In genomic region chr4:76904646-76905190, GRCh38 we compare ENCODE assay signal across 17 cellular contexts. TPM values are rescaled to one million over a fixed set of nuclear protein-coding genes. Genes with fewer than 3 reads are reported as not detected.
"Had no signal": no experiment of that assay in that cellular context is flagged by ENCODE, and none has a peak within 500 bp of the region (broad histone marks: within the 10 kb centered on the region; RNA-seq: fewer than 3 reads in every experiment).

No MANE protein-coding gene starts in this region.

- H3K9me3 Mint-ChIP-seq: activated naive CD4-positive, alpha-beta T cell treated with anti-CD3 and anti-CD28 coated beads, Interleukin-2, amount 50 U/mL, for 24 hours; dendritic cell treated with granulocyte-macrophage colony-stimulating factor and Interleukin-4, amounts not matched to agents 40 ng/mL and 50 ng/mL, for 4 days had no signal

- H3K36me3 Mint-ChIP-seq: activated naive CD4-positive, alpha-beta T cell treated with anti-CD3 and anti-CD28 coated beads, Interleukin-2, amount 50 U/mL, for 24 hours had no signal

- H3K4me1 Mint-ChIP-seq: activated naive CD4-positive, alpha-beta T cell treated with anti-CD3 and anti-CD28 coated beads, Interleukin-2, amount 50 U/mL, for 24 hours; naive thymus-derived CD8-positive, alpha-beta T cell had no signal

- H3K36me3 ChIP-seq: ascending aorta, left ventricle myocardium inferior, neutrophil, sigmoid colon, spleen, thyroid gland had no signal

- H3K4me1 ChIP-seq: ascending aorta, left ventricle myocardium inferior, spleen, thyroid gland had no signal

- DNase-seq: activated CD4-positive, alpha-beta T cell treated with anti-CD3 and anti-CD28 coated beads for 1 hour; activated CD4-positive, alpha-beta T cell treated with anti-CD3 and anti-CD28 coated beads, Interleukin-2, amount 50 U/mL, for 48 hours; activated gamma-delta T cell; effector CD8-positive, alpha-beta T cell; hippocampal formation; left ventricle myocardium inferior; naive thymus-derived CD8-positive, alpha-beta T cell; sigmoid colon; spleen; stimulated activated naive CD4-positive, alpha-beta T cell; T-helper 2 cell; thyroid gland had no signal

- H3K27ac Mint-ChIP-seq: activated naive CD4-positive, alpha-beta T cell treated with anti-CD3 and anti-CD28 coated beads, Interleukin-2, amount 50 U/mL, for 24 hours; dendritic cell treated with granulocyte-macrophage colony-stimulating factor and Interleukin-4, amounts not matched to agents 40 ng/mL and 50 ng/mL, for 4 days; naive thymus-derived CD8-positive, alpha-beta T cell had no signal

- H3K4me3 ChIP-seq: ascending aorta, left ventricle myocardium inferior, sigmoid colon, spleen, thyroid gland had no signal

- H3K27me3 ChIP-seq: ascending aorta, sigmoid colon, thyroid gland had no signal

- H3K27ac ChIP-seq: ascending aorta, left ventricle myocardium inferior, neutrophil, sigmoid colon, spleen, thyroid gland, VCaP had no signal

- H3K4me3 Mint-ChIP-seq: activated naive CD4-positive, alpha-beta T cell treated with anti-CD3 and anti-CD28 coated beads, Interleukin-2, amount 50 U/mL, for 24 hours; dendritic cell treated with granulocyte-macrophage colony-stimulating factor and Interleukin-4, amounts not matched to agents 40 ng/mL and 50 ng/mL, for 4 days; naive thymus-derived CD8-positive, alpha-beta T cell had no signal

- ATAC-seq: naive thymus-derived CD8-positive, alpha-beta T cell had no signal

- H3K9me3 ChIP-seq: ascending aorta, neutrophil, sigmoid colon, spleen, thyroid gland had no signal

RNA-seq across cellular contexts. Expression of gene SOWAHB, which starts 6.8 kb away (rescaled TPM):
- total RNA-seq: left ventricle myocardium inferior; naive thymus-derived CD8-positive, alpha-beta T cell had no signal
- polyA plus RNA-seq: naive thymus-derived CD8-positive, alpha-beta T cell; spleen had no signal
